Comparison of ENCODE assay signal across 22 cellular contexts in the genomic region with DNA sequence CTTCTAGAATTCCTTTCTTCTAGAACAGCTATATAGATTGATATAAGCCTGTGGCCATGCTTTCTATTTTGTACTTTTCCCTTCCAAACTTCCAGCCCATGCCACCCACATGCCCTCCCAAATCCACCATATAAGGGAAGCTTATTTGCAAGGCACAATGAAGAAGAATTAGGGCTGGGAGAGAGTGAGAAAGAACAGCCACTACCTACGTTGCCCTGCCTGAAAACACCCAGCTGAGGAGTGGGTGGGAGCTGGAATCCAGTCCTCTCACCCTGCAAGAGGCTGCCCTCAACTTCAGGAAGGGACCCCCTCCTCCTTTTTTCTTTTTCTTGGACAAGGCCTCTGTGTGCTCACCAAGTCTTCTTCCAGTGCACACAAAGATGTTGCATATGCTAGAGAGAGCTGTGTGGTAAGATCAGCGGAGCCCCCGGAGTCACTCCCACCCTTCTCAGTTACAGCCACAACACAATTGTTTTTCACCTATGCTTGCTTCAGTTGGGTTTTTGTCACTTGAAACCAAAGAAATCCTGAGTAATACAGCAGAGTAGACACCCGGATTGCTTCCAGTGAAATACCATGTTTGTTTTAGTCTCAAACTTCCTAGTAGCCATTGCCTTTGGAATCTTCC. TPM values are rescaled to one million over a fixed set of nuclear protein-coding genes. Genes with fewer than 3 reads are reported as not detected.
DNase-seq lines count a peak whose midpoint lies in the region; ATAC-seq and TF ChIP-seq lines count a peak whose summit lies in the region.
"Had no signal": no experiment of that assay in that cellular context is flagged by ENCODE, and none has a peak within 500 bp of the region (broad histone marks: within the 10 kb centered on the region; RNA-seq: fewer than 3 reads in every experiment).

No MANE protein-coding gene starts in this region.

- no peak for ATAC-seq in stimulated activated naive B cell treated with anti-CD40 and anti-IgM and Interleukin-4, amounts not matched to agents 10 μg/mL and 1 μg/mL and 100 μg/mL, for 72 hours (replicated peaks)
- ATAC-seq in naive thymus-derived CD8-positive, alpha-beta T cell: no peak
- ATAC-seq: HCT116 had no signal

- TF ChIP-seq CTCF in C4-2B (conservative IDR thresholded peaks at IDR 0.05) (no peak), VCaP (conservative IDR thresholded peaks at IDR 0.05) (no peak)

- POLR2A ChIA-PET in naive thymus-derived CD8-positive, alpha-beta T cell (lab: Charles Lee): no interaction called here

- no peaks in the 10 kb centered on the region for H3K27me3 Mint-ChIP-seq in stimulated activated naive B cell treated with anti-CD40 and anti-IgM and Interleukin-4, amounts not matched to agents 10 μg/mL and 1 μg/mL and 100 μg/mL, for 72 hours
- no peaks in the 10 kb centered on the region for H3K27me3 Mint-ChIP-seq in naive thymus-derived CD8-positive, alpha-beta T cell
- H3K27me3 Mint-ChIP-seq: CD4-positive, alpha-beta T cell had no signal

- peaks cover 5 to 7% of the 10 kb centered on the region in 2 donors for H3K4me1 Mint-ChIP-seq in stimulated activated naive B cell treated with anti-CD40 and anti-IgM and Interleukin-4, amounts not matched to agents 10 μg/mL and 1 μg/mL and 100 μg/mL, for 72 hours
- peaks cover 8 to 20% (median 18%) of the 10 kb centered on the region in 4 donors for H3K4me1 Mint-ChIP-seq in naive thymus-derived CD8-positive, alpha-beta T cell

- H3K27ac ChIP-seq in C4-2B (peak overlapping the region; percentile 41; the same call in 1 of the 2 replicates), VCaP (peak overlapping the region; percentile 46; the same call in 1 of the 2 replicates)
- H3K27ac ChIP-seq: KMS-11, RWPE1 had no signal

- H3K36me3 Mint-ChIP-seq in stimulated activated naive B cell treated with anti-CD40 and anti-IgM and Interleukin-4, amounts not matched to agents 10 μg/mL and 1 μg/mL and 100 μg/mL, for 72 hours: peaks cover 35 to 39% of the 10 kb centered on the region in 2 donors
- H3K36me3 Mint-ChIP-seq in naive thymus-derived CD8-positive, alpha-beta T cell: peaks cover 0 to 35% (median 27%) of the 10 kb centered on the region in 3 donors

- no peak overlapping the region for H3K4me3 Mint-ChIP-seq in stimulated activated naive B cell treated with anti-CD40 and anti-IgM and Interleukin-4, amounts not matched to agents 10 μg/mL and 1 μg/mL and 100 μg/mL, for 72 hours
- H3K4me3 Mint-ChIP-seq in naive thymus-derived CD8-positive, alpha-beta T cell: no peak overlapping the region
- H3K4me3 Mint-ChIP-seq: CD4-positive, alpha-beta T cell had no signal

- DNase-seq in left kidney (ENCODE audit: low read depth, low spot score) (peak; percentile 94), SW480 (ENCODE audit: low spot score) (no peak), NK-92 (lab: John Stamatoyannopoulos, UW; ENCODE audit: unreplicated experiment) (no peak)
- no peak for DNase-seq in stimulated activated naive B cell treated with anti-CD40 and anti-IgM and Interleukin-4, amounts not matched to agents 10 μg/mL and 1 μg/mL and 100 μg/mL, for 72 hours
- DNase-seq in naive thymus-derived CD8-positive, alpha-beta T cell: no peak
- DNase-seq in stimulated activated CD4-positive, alpha-beta T cell treated with anti-CD3 and anti-CD28 coated beads, Interleukin-15, amount 100 ng/mL, for 24 hours: no peak
- DNase-seq: BE2C; CD4-positive, alpha-beta T cell; DMS153; IMR-90; NCI-H1092 treated with DMSO at 0.1 percent for 48 hours; NCI-H1436 treated with DMSO at 0.1 percent for 48 hours; NCI-H2029; NCI-H2227 treated with DMSO at 0.1 percent for 48 hours; NCI-H510A; NK-92 treated with Interleukin-12 subunit alpha and Interleukin-12 subunit beta, amount 100 ng/mL, for 24 hours; SHP77 treated with DMSO at 0.1 percent for 48 hours had no signal

- peaks cover 0 to 4% of the 10 kb centered on the region in 2 donors for H3K9me3 Mint-ChIP-seq in stimulated activated naive B cell treated with anti-CD40 and anti-IgM and Interleukin-4, amounts not matched to agents 10 μg/mL and 1 μg/mL and 100 μg/mL, for 72 hours
- H3K9me3 Mint-ChIP-seq in naive thymus-derived CD8-positive, alpha-beta T cell: no peaks in the 10 kb centered on the region

- peak overlapping the region; percentile 43 for H3K27ac Mint-ChIP-seq in stimulated activated naive B cell treated with anti-CD40 and anti-IgM and Interleukin-4, amounts not matched to agents 10 μg/mL and 1 μg/mL and 100 μg/mL, for 72 hours
- H3K27ac Mint-ChIP-seq in naive thymus-derived CD8-positive, alpha-beta T cell: peak overlapping the region in 3 of 10 donors; percentile 1 to 87 (median 6)
- H3K27ac Mint-ChIP-seq: CD4-positive, alpha-beta T cell had no signal

RNA-seq across cellular contexts. Expression of a gene that starts 38.8 kb away (rescaled TPM):
- total RNA-seq in naive thymus-derived CD8-positive, alpha-beta T cell: 1 to 10 TPM; 3.9 to 7.0 TPM
- 1 to 10 TPM in 2 of 3 donors, under 1 TPM in 1; 0.90 to 9.0 (median 1.5) TPM for polyA plus RNA-seq in naive thymus-derived CD8-positive, alpha-beta T cell

RNA-seq across cellular contexts. Expression of a gene that starts 45.7 kb away (rescaled TPM):
- 10 to 100 TPM; 21.7 to 22.2 TPM for total RNA-seq in naive thymus-derived CD8-positive, alpha-beta T cell
- 10 to 100 TPM; 15.7 to 19.4 (median 18.7) TPM for polyA plus RNA-seq in naive thymus-derived CD8-positive, alpha-beta T cell

RNA-seq across cellular contexts. Expression of a gene that starts 45.8 kb away (rescaled TPM):
- 1 to 10 TPM; 5.0 to 6.5 TPM for total RNA-seq in naive thymus-derived CD8-positive, alpha-beta T cell
- 1 to 10 TPM; 2.8 to 5.6 (median 5.3) TPM for polyA plus RNA-seq in naive thymus-derived CD8-positive, alpha-beta T cell
